Comparison of ENCODE assay signal across 1 cellular context in genomic region chr20:35601990-35602389, GRCh38.
TF ChIP-seq lines count a peak whose summit lies in the region.

No MANE protein-coding gene starts in this region.

TF ChIP-seq in WTC11, 78 proteins besides CTCF, POLR2A, EP300 and RAD21 (continued from another document):
- no peak for TF ChIP-seq GRHL2 (CRISPR knock-in tag; IDR thresholded peaks at IDR 0.05; ENCODE audit: insufficient replicate concordance, severe bottlenecking)
- no peak for TF ChIP-seq NR1H2 (CRISPR knock-in tag; IDR thresholded peaks at IDR 0.05)
- TF ChIP-seq PRDM15 (CRISPR knock-in tag; IDR thresholded peaks at IDR 0.05) = no peak
- TF ChIP-seq NFE2L1 (CRISPR knock-in tag; IDR thresholded peaks at IDR 0.05) = no peak
- TF ChIP-seq PREB (CRISPR knock-in tag; IDR thresholded peaks at IDR 0.05; ENCODE audit: borderline replicate concordance) = no peak
- no peak for TF ChIP-seq RORB (CRISPR knock-in tag; IDR thresholded peaks at IDR 0.05)
- TF ChIP-seq SP1 (CRISPR knock-in tag; conservative IDR thresholded peaks at IDR 0.05) = no peak
- TF ChIP-seq AFF4 (CRISPR knock-in tag; IDR thresholded peaks at IDR 0.05; ENCODE audit: borderline replicate concordance) = no peak
- no peak for TF ChIP-seq ZNF263 (CRISPR knock-in tag; IDR thresholded peaks at IDR 0.05; ENCODE audit: low read depth)
- no peak for TF ChIP-seq ZNF138 (CRISPR knock-in tag; conservative IDR thresholded peaks at IDR 0.05)
